ENCODE assay signal across 23 cellular contexts in genomic region chr9:114005371-114006154, GRCh38.
DNase-seq lines count a peak whose midpoint lies in the region; ATAC-seq and TF ChIP-seq lines count a peak whose summit lies in the region.
"Had no signal": no experiment of that assay in that cellular context is flagged by ENCODE, and none has a peak within 500 bp of the region (broad histone marks: within the 10 kb centered on the region; RNA-seq: fewer than 3 reads in every experiment).

No MANE protein-coding gene starts in this region.

- H3K4me3 Mint-ChIP-seq in GM23338, result no peak overlapping the region
- no peak overlapping the region for H3K4me3 Mint-ChIP-seq in activated T-cell treated with anti-CD3 and anti-CD28 coated beads, Interleukin-2, amount 50 U/mL, for 24 hours
- H3K4me3 Mint-ChIP-seq: memory B cell; naive thymus-derived CD4-positive, alpha-beta T cell; stimulated activated naive CD8-positive, alpha-beta T cell treated with anti-CD3 and anti-CD28 coated beads, Interleukin-15, amount 100 ng/mL, for 72 hours had no signal

- peak overlapping the region; percentile 17; the same call in 1 of the 2 replicates for H3K27ac Mint-ChIP-seq in GM23338
- no peak overlapping the region for H3K27ac Mint-ChIP-seq in activated T-cell treated with anti-CD3 and anti-CD28 coated beads, Interleukin-2, amount 50 U/mL, for 24 hours
- H3K27ac Mint-ChIP-seq: memory B cell; naive thymus-derived CD4-positive, alpha-beta T cell had no signal

- TF ChIP-seq CTCF in GM23338 (conservative IDR thresholded peaks at IDR 0.05; ENCODE audit: low read depth in 2 of 2), result no peak
- TF ChIP-seq CTCF in WERI-Rb-1 (IDR thresholded peaks at IDR 0.05; ENCODE audit: low read depth, low read length), result no peak
- no peak for TF ChIP-seq CTCF in MM.1S (IDR thresholded peaks at IDR 0.05; ENCODE audit: low read length)

- no peaks in the 10 kb centered on the region for H3K9me2 ChIP-seq in GM23338 (ENCODE audit: insufficient read depth)
- H3K9me2 ChIP-seq in MM.1S (replicated peaks; ENCODE audit: insufficient read depth, low read length), result no peaks in the 10 kb centered on the region

- H3K79me2 ChIP-seq in GM23338 (replicated peaks; ENCODE audit: insufficient read depth) (no peaks in the 10 kb centered on the region), MM.1S (ENCODE audit: low read length) (no peaks in the 10 kb centered on the region)

- H2AFZ ChIP-seq in GM23338 (no peak overlapping the region), MM.1S (ENCODE audit: low read length) (no peak overlapping the region)

- H3K9ac ChIP-seq in MM.1S (ENCODE audit: low read length), result no peak overlapping the region

- H3K27me3 Mint-ChIP-seq in GM23338 (ENCODE audit: insufficient read depth, low read depth, poor library complexity), result peaks cover 4% of the 10 kb centered on the region
- no peaks in the 10 kb centered on the region for H3K27me3 Mint-ChIP-seq in activated T-cell treated with anti-CD3 and anti-CD28 coated beads, Interleukin-2, amount 50 U/mL, for 24 hours
- H3K27me3 Mint-ChIP-seq: stimulated activated naive CD8-positive, alpha-beta T cell treated with anti-CD3 and anti-CD28 coated beads, Interleukin-15, amount 100 ng/mL, for 72 hours had no signal

- H3K27ac ChIP-seq in GM23338 (ENCODE audit: low read depth) (no peak overlapping the region), WERI-Rb-1 (no peak overlapping the region), MM.1S (ENCODE audit: low read length) (no peak overlapping the region)
- H3K27ac ChIP-seq: RWPE1 had no signal

- H3K27me3 ChIP-seq in GM23338 (ENCODE audit: insufficient read depth) (no peaks in the 10 kb centered on the region), WERI-Rb-1 (ENCODE audit: insufficient read depth, low read depth, severe bottlenecking) (no peaks in the 10 kb centered on the region), MM.1S (replicated peaks; ENCODE audit: insufficient read depth, low read length) (no peaks in the 10 kb centered on the region)

- no peak for ATAC-seq in GM23338
- ATAC-seq in left lobe of liver, result no peak
- ATAC-seq: naive thymus-derived CD4-positive, alpha-beta T cell; stimulated activated naive CD8-positive, alpha-beta T cell treated with anti-CD3 and anti-CD28 coated beads, Interleukin-15, amount 100 ng/mL, for 72 hours had no signal

- no peaks in the 10 kb centered on the region for H3K9me3 ChIP-seq in WERI-Rb-1 (ENCODE audit: severe bottlenecking)
- H3K9me3 ChIP-seq in MM.1S (replicated peaks; ENCODE audit: insufficient read depth, low read length), result no peaks in the 10 kb centered on the region

- H3K9me3 Mint-ChIP-seq in GM23338, result no peaks in the 10 kb centered on the region
- no peaks in the 10 kb centered on the region for H3K9me3 Mint-ChIP-seq in activated T-cell treated with anti-CD3 and anti-CD28 coated beads, Interleukin-2, amount 50 U/mL, for 24 hours
- H3K9me3 Mint-ChIP-seq: memory B cell; naive thymus-derived CD4-positive, alpha-beta T cell; stimulated activated naive CD8-positive, alpha-beta T cell treated with anti-CD3 and anti-CD28 coated beads, Interleukin-15, amount 100 ng/mL, for 72 hours had no signal

- H4K20me1 ChIP-seq in GM23338 (replicated peaks; ENCODE audit: insufficient read depth) (peaks cover 6% of the 10 kb centered on the region; the same call in 1 of the 2 replicates), MM.1S (ENCODE audit: insufficient read depth, low read length) (no peaks in the 10 kb centered on the region)

- H3K36me3 ChIP-seq in GM23338 (ENCODE audit: insufficient read depth) (no peaks in the 10 kb centered on the region), WERI-Rb-1 (no peaks in the 10 kb centered on the region), MM.1S (replicated peaks; ENCODE audit: insufficient read depth, low read length) (no peaks in the 10 kb centered on the region)

- DNase-seq in GM23338 (ENCODE audit: low spot score) (no peak), WERI-Rb-1 (peak; percentile 40), left lobe of liver (ENCODE audit: low spot score) (peak; percentile 26), HuH-7 (ENCODE audit: low spot score) (no peak), HPDE6-E6E7 (ENCODE audit: extremely low spot score) (no peak), MM.1S (no peak)
- DNase-seq in stimulated activated CD8-positive, alpha-beta memory T cell treated with anti-CD3 and anti-CD28 coated beads, Interleukin-4, amount 100 ng/mL, for 48 hours, result peak; percentile 14
- no peak for DNase-seq in activated T-cell treated with anti-CD3 and anti-CD28 coated beads, Interleukin-2, amount 50 U/mL, for 24 hours
- DNase-seq: activated gamma-delta T cell; amygdala; caudate nucleus; hypothalamus; islet precursor cell; NCI-H1436; NCI-H2171; NCI-H526 treated with DMSO at 0.1 percent for 48 hours; small intestine; stimulated activated CD4-positive, alpha-beta T cell treated with anti-CD3 and anti-CD28 coated beads, Interleukin-4, amount 100 ng/mL, for 1 hour; T-helper 9 cell had no signal

- no peaks in the 10 kb centered on the region for H3F3A ChIP-seq in GM23338 (replicated peaks; ENCODE audit: low read depth)
- H3F3A ChIP-seq in MM.1S (ENCODE audit: insufficient read depth, low read length), result no peaks in the 10 kb centered on the region

- no peaks in the 10 kb centered on the region for H3K4me1 Mint-ChIP-seq in GM23338
- no peaks in the 10 kb centered on the region for H3K4me1 Mint-ChIP-seq in activated T-cell treated with anti-CD3 and anti-CD28 coated beads, Interleukin-2, amount 50 U/mL, for 24 hours (ENCODE audit: low read depth)
- H3K4me1 Mint-ChIP-seq: memory B cell; naive thymus-derived CD4-positive, alpha-beta T cell; stimulated activated naive CD8-positive, alpha-beta T cell treated with anti-CD3 and anti-CD28 coated beads, Interleukin-15, amount 100 ng/mL, for 72 hours had no signal

- H3K36me3 Mint-ChIP-seq in GM23338 (ENCODE audit: low read depth), result peaks cover 20% of the 10 kb centered on the region; the same call in 2 of the 3 replicates
- H3K36me3 Mint-ChIP-seq in activated T-cell treated with anti-CD3 and anti-CD28 coated beads, Interleukin-2, amount 50 U/mL, for 24 hours (ENCODE audit: low read depth), result no peaks in the 10 kb centered on the region
- H3K36me3 Mint-ChIP-seq: memory B cell; naive thymus-derived CD4-positive, alpha-beta T cell had no signal

- H3K4me1 ChIP-seq in GM23338 (ENCODE audit: insufficient read depth) (no peaks in the 10 kb centered on the region), MM.1S (ENCODE audit: low read length) (no peaks in the 10 kb centered on the region)

- H3K4me2 ChIP-seq in GM23338, result no peak overlapping the region
- no peak overlapping the region for H3K4me2 ChIP-seq in MM.1S (ENCODE audit: low read depth, low read length)

- no peak overlapping the region for H3K4me3 ChIP-seq in GM23338
- H3K4me3 ChIP-seq in WERI-Rb-1 (ENCODE audit: low read depth, low read length), result no peak overlapping the region
- H3K4me3 ChIP-seq in MM.1S (ENCODE audit: low read length), result no peak overlapping the region

TF ChIP-seq in GM23338, 12 proteins besides CTCF, POLR2A, EP300 and RAD21 (continues in another document):
- TF ChIP-seq EZH2 (IDR thresholded peaks at IDR 0.05; ENCODE audit: low read depth, unreplicated experiment), result no peak
- TF ChIP-seq JUNB (IDR thresholded peaks at IDR 0.05; ENCODE audit: unreplicated experiment), result no peak
- TF ChIP-seq ZNF114 (CRISPR knock-in tag; IDR thresholded peaks at IDR 0.05), result no peak
- TF ChIP-seq ETS1 (IDR thresholded peaks at IDR 0.05), result no peak
- no peak for TF ChIP-seq POLR2AphosphoS5 (IDR thresholded peaks at IDR 0.05; ENCODE audit: low read depth)
- no peak for TF ChIP-seq NANOG (IDR thresholded peaks at IDR 0.05; ENCODE audit: borderline replicate concordance)
- TF ChIP-seq REST (IDR thresholded peaks at IDR 0.05; ENCODE audit: unreplicated experiment), result no peak
- no peak for TF ChIP-seq EZH2phosphoT487 (IDR thresholded peaks at IDR 0.05; ENCODE audit: unreplicated experiment)
- no peak for TF ChIP-seq CREB1 (CRISPR knock-in tag; IDR thresholded peaks at IDR 0.05; ENCODE audit: low read depth)
- TF ChIP-seq ZNF331 (CRISPR knock-in tag; IDR thresholded peaks at IDR 0.05; ENCODE audit: low read depth), result no peak
- TF ChIP-seq STAT1 (IDR thresholded peaks at IDR 0.05; ENCODE audit: unreplicated experiment), result no peak

Comparison
In these comparisons a context has a peak if more than half of its experiments do, and no peak if none do; other contexts are left out.
1. DNase-seq: peak in WERI-Rb-1 (single experiment), left lobe of liver (single experiment) and stimulated activated CD8-positive, alpha-beta memory T cell treated with anti-CD3 and anti-CD28 coated beads, Interleukin-4, amount 100 ng/mL, for 48 hours (single experiment); none in GM23338 (single experiment), activated T-cell treated with anti-CD3 and anti-CD28 coated beads, Interleukin-2, amount 50 U/mL, for 24 hours (single experiment), HuH-7 (single experiment), HPDE6-E6E7 (single experiment) and MM.1S (single experiment).